In the genomic region with DNA sequence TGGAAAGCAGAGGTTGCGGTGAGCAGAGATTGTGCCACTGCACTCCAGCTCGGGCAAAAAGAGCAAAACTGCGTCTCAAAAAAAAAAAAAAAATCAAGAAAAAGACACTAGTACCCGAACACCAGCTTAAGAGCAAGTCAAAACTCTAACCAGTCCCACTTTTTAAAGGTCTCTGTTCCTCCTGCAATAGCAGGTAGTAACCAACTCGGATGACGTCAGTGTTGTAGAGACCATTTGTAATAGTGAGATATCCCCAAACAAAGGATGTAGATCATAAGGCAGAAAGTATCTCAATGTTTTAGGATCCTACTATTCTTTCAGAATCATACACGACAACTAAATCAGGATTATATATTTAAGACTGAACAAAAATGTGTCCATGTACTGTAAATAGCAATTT, we compare ENCODE assay signal across 9 cellular contexts. TPM values are rescaled to one million over a fixed set of nuclear protein-coding genes. Genes with fewer than 3 reads are reported as not detected.
DNase-seq lines count a peak whose midpoint lies in the region; ATAC-seq and TF ChIP-seq lines count a peak whose summit lies in the region.
"Had no signal": no experiment of that assay in that cellular context is flagged by ENCODE, and none has a peak within 500 bp of the region (broad histone marks: within the 10 kb centered on the region; RNA-seq: fewer than 3 reads in every experiment).

No MANE protein-coding gene starts in this region.

- H2AFZ ChIP-seq in DND-41 (ENCODE audit: low read depth, low read length) (no peak overlapping the region), Karpas-422 (ENCODE audit: low read length) (no peak overlapping the region)

- H4K5ac ChIP-seq in mesendoderm (ENCODE audit: low read length) = no peak overlapping the region

- no peaks in the 10 kb centered on the region for H3K9me3 ChIP-seq in DND-41 (ENCODE audit: insufficient read depth, low read length, severe bottlenecking)
- H3K9me3 ChIP-seq in Karpas-422 (ENCODE audit: low read length) = no peaks in the 10 kb centered on the region
- H3K9me3 ChIP-seq in effector memory CD4-positive, alpha-beta T cell (ENCODE audit: control insufficient read depth, low read length) = no peaks in the 10 kb centered on the region

- WGBS in mesendoderm (ENCODE audit: extremely low coverage, insufficient coverage, low lambda C conversion rate) = no CpG with 5 or more reads among the region's 7 CpGs

- H3K36me3 Mint-ChIP-seq in activated CD8-positive, alpha-beta T cell treated with anti-CD3 and anti-CD28 coated beads, Interleukin-2, amount 10 ng/mL, durations not matched to agents 7 days and 5 days (ENCODE audit: low read depth) = peaks cover 41% of the 10 kb centered on the region

- H3K36me3 ChIP-seq in DND-41 (ENCODE audit: insufficient read depth, low read length) (peaks cover 28% of the 10 kb centered on the region), Karpas-422 (ENCODE audit: insufficient read depth, low read length) (peaks cover 26% of the 10 kb centered on the region), mesendoderm (ENCODE audit: control insufficient read depth, insufficient read depth, low read length) (peaks cover 7% of the 10 kb centered on the region)
- peaks cover 13% of the 10 kb centered on the region for H3K36me3 ChIP-seq in effector memory CD4-positive, alpha-beta T cell (ENCODE audit: control insufficient read depth, insufficient read depth, low read length)

- no peak overlapping the region for H3K18ac ChIP-seq in mesendoderm (ENCODE audit: low read length)

- H4K20me1 ChIP-seq in DND-41 (ENCODE audit: insufficient read depth, low read length) (peaks cover 22% of the 10 kb centered on the region; the same call in 1 of the 2 replicates), Karpas-422 (ENCODE audit: insufficient read depth, low read depth, low read length) (peaks cover 22% of the 10 kb centered on the region; the same call in 1 of the 2 replicates)

- no peaks in the 10 kb centered on the region for H3K27me3 Mint-ChIP-seq in activated CD8-positive, alpha-beta T cell treated with anti-CD3 and anti-CD28 coated beads, Interleukin-2, amount 10 ng/mL, durations not matched to agents 7 days and 5 days (ENCODE audit: low read depth)

- H2BK5ac ChIP-seq in mesendoderm (ENCODE audit: low read length) = no peak overlapping the region

- H2BK15ac ChIP-seq in mesendoderm (replicated peaks; ENCODE audit: low read depth) = no peak overlapping the region

- H3K4me1 ChIP-seq in DND-41 (ENCODE audit: insufficient read depth, low read length) (peaks cover 30% of the 10 kb centered on the region), Karpas-422 (ENCODE audit: low read length) (peaks cover 23% of the 10 kb centered on the region), mesendoderm (ENCODE audit: control insufficient read depth, low read depth, low read length) (peaks cover 2% of the 10 kb centered on the region)
- peaks cover 7% of the 10 kb centered on the region for H3K4me1 ChIP-seq in effector memory CD4-positive, alpha-beta T cell (ENCODE audit: control insufficient read depth, insufficient read depth, low read length, poor library complexity, severe bottlenecking)

- no peak overlapping the region for H3K56ac ChIP-seq in mesendoderm (ENCODE audit: low read length)

- peak overlapping the region; percentile 96 for H3K4me3 Mint-ChIP-seq in activated CD8-positive, alpha-beta T cell treated with anti-CD3 and anti-CD28 coated beads, Interleukin-2, amount 10 ng/mL, durations not matched to agents 7 days and 5 days

- no peaks in the 10 kb centered on the region for H3K9me2 ChIP-seq in Karpas-422 (replicated peaks; ENCODE audit: insufficient read depth, low read length)

- H3K4me2 ChIP-seq in DND-41 (ENCODE audit: insufficient read depth, low read length) (peak overlapping the region; percentile 67), Karpas-422 (ENCODE audit: low read depth, low read length, poor library complexity, severe bottlenecking) (peak overlapping the region; percentile 95), mesendoderm (ENCODE audit: low read length) (peak overlapping the region; percentile 21)

- H3K9me3 Mint-ChIP-seq in activated CD8-positive, alpha-beta T cell treated with anti-CD3 and anti-CD28 coated beads, Interleukin-2, amount 10 ng/mL, durations not matched to agents 7 days and 5 days (ENCODE audit: insufficient read depth) = no peaks in the 10 kb centered on the region

- POLR2A ChIA-PET in activated CD8-positive, alpha-beta T cell treated with anti-CD3 and anti-CD28 coated beads, Interleukin-2, amount 10 ng/mL, durations not matched to agents 7 days and 5 days (lab: Charles Lee) = no interaction called here

- no peak overlapping the region for H3K23ac ChIP-seq in mesendoderm (ENCODE audit: low read length)

- H3K27me3 ChIP-seq in DND-41 (ENCODE audit: insufficient read depth, low read length, poor library complexity) = no peaks in the 10 kb centered on the region
- no peaks in the 10 kb centered on the region for H3K27me3 ChIP-seq in Karpas-422 (ENCODE audit: low read length)
- no peaks in the 10 kb centered on the region for H3K27me3 ChIP-seq in mesendoderm (ENCODE audit: insufficient read depth, low read length, poor library complexity)
- H3K27me3 ChIP-seq in effector memory CD4-positive, alpha-beta T cell (replicated peaks; ENCODE audit: control insufficient read depth, insufficient read depth, low read length, poor library complexity, severe bottlenecking) = no peaks in the 10 kb centered on the region

- DNase-seq in DND-41 = no peak
- peak; percentile 62 for DNase-seq in Karpas-422
- DNase-seq in activated CD8-positive, alpha-beta T cell treated with anti-CD3 and anti-CD28 coated beads, Interleukin-2, amount 10 ng/mL, durations not matched to agents 7 days and 5 days = no peak
- peak; percentile 63 for DNase-seq in mesendoderm
- no peak for DNase-seq in effector memory CD4-positive, alpha-beta T cell
- DNase-seq in NCI-H226 = no peak
- DNase-seq in OCI-M2 (lab: John Stamatoyannopoulos, UW; ENCODE audit: unreplicated experiment) = no peak
- DNase-seq: right cardiac atrium had no signal

- H3K27ac Mint-ChIP-seq in activated CD8-positive, alpha-beta T cell treated with anti-CD3 and anti-CD28 coated beads, Interleukin-2, amount 10 ng/mL, durations not matched to agents 7 days and 5 days = no peak overlapping the region

- peaks cover 70% of the 10 kb centered on the region for H3K79me2 ChIP-seq in DND-41 (ENCODE audit: insufficient read depth, low read length)
- H3K79me2 ChIP-seq in Karpas-422 (ENCODE audit: low read length) = peaks cover 68% of the 10 kb centered on the region
- H3K79me2 ChIP-seq in mesendoderm (ENCODE audit: control insufficient read depth, insufficient read depth, low read length) = peaks cover 60% of the 10 kb centered on the region

- CTCF ChIA-PET in activated CD8-positive, alpha-beta T cell treated with anti-CD3 and anti-CD28 coated beads, Interleukin-2, amount 10 ng/mL, durations not matched to agents 7 days and 5 days (lab: Charles Lee) = interaction anchor here (1.1 to 2.8 kb wide), 3 partner anchors 29 to 49 kb away, joined by 3 to 12 read pairs (median 3); no protein-coding TSS in a partner anchor

- peaks cover 2% of the 10 kb centered on the region for H3K79me1 ChIP-seq in mesendoderm (ENCODE audit: low read length)

- TF ChIP-seq CTCF in DND-41 (IDR thresholded peaks at IDR 0.05; ENCODE audit: borderline replicate concordance, extremely low read depth, low read length, poor library complexity, severe bottlenecking) = no peak

- no peak overlapping the region for H4K8ac ChIP-seq in mesendoderm (ENCODE audit: low read depth, low read length)

- H3K4me3 ChIP-seq in DND-41 (ENCODE audit: low read depth in 1 of 2, low read length in 2 of 2) (peak overlapping the region in 1 of 2 experiments; percentile 98; a peak in 1 of 4 replicates), Karpas-422 (ENCODE audit: low read length) (peak overlapping the region; percentile 90; the same call in 1 of the 2 replicates), mesendoderm (ENCODE audit: low read length) (no peak overlapping the region)
- H3K4me3 ChIP-seq in effector memory CD4-positive, alpha-beta T cell (ENCODE audit: insufficient read depth, low read depth, low read length, poor library complexity, severe bottlenecking) = no peak overlapping the region

- H3K9ac ChIP-seq in DND-41 (ENCODE audit: low read depth, low read length) (peak overlapping the region; percentile 92; the same call in 1 of the 2 replicates), Karpas-422 (ENCODE audit: low read length) (0 out of 2 replicates have a peak overlapping the region, but pooled peaks have one; percentile 97), mesendoderm (ENCODE audit: low read length) (peak overlapping the region; percentile 52)

- no peak for ATAC-seq in DND-41 (ENCODE audit: insufficient read depth, low read depth)
- no peak for ATAC-seq in activated CD8-positive, alpha-beta T cell treated with anti-CD3 and anti-CD28 coated beads, Interleukin-2, amount 10 ng/mL, durations not matched to agents 7 days and 5 days
- ATAC-seq in HG03135 (IDR thresholded peaks at IDR 0.05; ENCODE audit: unreplicated experiment) = no peak
- ATAC-seq: right cardiac atrium had no signal

- no peak overlapping the region for H2BK120ac ChIP-seq in mesendoderm (ENCODE audit: low read depth, low read length)

- H3K27ac ChIP-seq in DND-41 (ENCODE audit: low read length) (no peak overlapping the region), Karpas-422 (ENCODE audit: low read length) (0 out of 2 replicates have a peak overlapping the region, but pooled peaks have one; percentile 2), mesendoderm (ENCODE audit: low read depth, low read length) (no peak overlapping the region)
- H3K27ac ChIP-seq in effector memory CD4-positive, alpha-beta T cell (ENCODE audit: insufficient read depth, low read length, poor library complexity, severe bottlenecking) = no peak overlapping the region

- no peak overlapping the region for H2AK5ac ChIP-seq in mesendoderm (ENCODE audit: low read length)

- peaks cover 42% of the 10 kb centered on the region for H3K4me1 Mint-ChIP-seq in activated CD8-positive, alpha-beta T cell treated with anti-CD3 and anti-CD28 coated beads, Interleukin-2, amount 10 ng/mL, durations not matched to agents 7 days and 5 days (ENCODE audit: low read depth)

- no peak overlapping the region for H3K4ac ChIP-seq in mesendoderm (ENCODE audit: low read depth, low read length)

RNA-seq across cellular contexts. Expression of gene JPT1, which starts 2.4 kb away (rescaled TPM):
- total RNA-seq in Karpas-422 (2014; rRNA removed; shearing (Covaris generic); ENCODE audit: low replicate concordance) = 98.2 and 159 TPM in 2 replicates
- 100 to 1,000 TPM; 301 to 319 TPM for total RNA-seq in activated CD8-positive, alpha-beta T cell treated with anti-CD3 and anti-CD28 coated beads, Interleukin-2, amount 10 ng/mL, durations not matched to agents 7 days and 5 days
- 721 TPM for polyA plus RNA-seq in mesendoderm (2013, experiment 1 of 2)
- polyA plus RNA-seq in mesendoderm (2013, experiment 2 of 2) = 717 TPM

RNA-seq across cellular contexts. Expression of gene NT5C, which starts 20.4 kb away (rescaled TPM):
- total RNA-seq in Karpas-422 (2014; rRNA removed; shearing (Covaris generic); ENCODE audit: low replicate concordance) = 43.6 and 174 TPM in 2 replicates
- total RNA-seq in activated CD8-positive, alpha-beta T cell treated with anti-CD3 and anti-CD28 coated beads, Interleukin-2, amount 10 ng/mL, durations not matched to agents 7 days and 5 days = 10 to 100 TPM; 68.5 to 68.8 TPM
- polyA plus RNA-seq in mesendoderm (2013, experiment 1 of 2) = 52.7 TPM
- 50.6 TPM for polyA plus RNA-seq in mesendoderm (2013, experiment 2 of 2)

RNA-seq across cellular contexts. Expression of gene SUMO2, which starts 30.9 kb away (rescaled TPM):
- total RNA-seq in Karpas-422 (2014; rRNA removed; shearing (Covaris generic); ENCODE audit: low replicate concordance) = 136 and 177 TPM in 2 replicates
- total RNA-seq in activated CD8-positive, alpha-beta T cell treated with anti-CD3 and anti-CD28 coated beads, Interleukin-2, amount 10 ng/mL, durations not matched to agents 7 days and 5 days = 100 to 1,000 TPM; 491 to 520 TPM
- 314 TPM for polyA plus RNA-seq in mesendoderm (2013, experiment 1 of 2)
- 310 TPM for polyA plus RNA-seq in mesendoderm (2013, experiment 2 of 2)

RNA-seq across cellular contexts. Expression of gene ARMC7, which starts 42.1 kb away (rescaled TPM):
- total RNA-seq in Karpas-422 (2014; rRNA removed; shearing (Covaris generic); ENCODE audit: low replicate concordance) = 6.1 and 12.8 TPM in 2 replicates
- 10 to 100 TPM; 16.1 to 17.0 TPM for total RNA-seq in activated CD8-positive, alpha-beta T cell treated with anti-CD3 and anti-CD28 coated beads, Interleukin-2, amount 10 ng/mL, durations not matched to agents 7 days and 5 days
- 14.7 TPM for polyA plus RNA-seq in mesendoderm (2013, experiment 1 of 2)
- polyA plus RNA-seq in mesendoderm (2013, experiment 2 of 2) = 14.5 TPM

RNA-seq across cellular contexts. Expression of gene NUP85, which starts 53.6 kb away (rescaled TPM):
- total RNA-seq in Karpas-422 (2014; rRNA removed; shearing (Covaris generic); ENCODE audit: low replicate concordance) = 40.6 and 47.8 TPM in 2 replicates
- total RNA-seq in activated CD8-positive, alpha-beta T cell treated with anti-CD3 and anti-CD28 coated beads, Interleukin-2, amount 10 ng/mL, durations not matched to agents 7 days and 5 days = 100 to 1,000 TPM; 135 TPM
- polyA plus RNA-seq in mesendoderm (2013, experiment 1 of 2) = 61.3 TPM
- polyA plus RNA-seq in mesendoderm (2013, experiment 2 of 2) = 63.1 TPM

Comparison
In these comparisons a context has a peak if more than half of its experiments do, and no peak if none do; other contexts are left out.
1. DNase-seq: peak in Karpas-422 (single experiment) and mesendoderm (single experiment); none in DND-41 (single experiment), activated CD8-positive, alpha-beta T cell treated with anti-CD3 and anti-CD28 coated beads, Interleukin-2, amount 10 ng/mL, durations not matched to agents 7 days and 5 days (single experiment), effector memory CD4-positive, alpha-beta T cell (0 of 3), NCI-H226 (single experiment) and OCI-M2 (single experiment).
2. H3K4me2 ChIP-seq: peak in every context shown above with its lines; median percentile 95 in Karpas-422; 67 in DND-41; 21 in mesendoderm.
3. Peak in every context shown above with its lines, with median percentiles within 50 percentile points of each other: H3K9ac ChIP-seq.